Comparison of ENCODE assay signal across 24 cellular contexts in genomic region chr3:102827386-102827785, GRCh38.
DNase-seq lines count a peak whose midpoint lies in the region; ATAC-seq and TF ChIP-seq lines count a peak whose summit lies in the region.
"Had no signal": no experiment of that assay in that cellular context is flagged by ENCODE, and none has a peak within 500 bp of the region (broad histone marks: within the 10 kb centered on the region; RNA-seq: fewer than 3 reads in every experiment).

No MANE protein-coding gene starts in this region.

- H3K4me3 Mint-ChIP-seq in effector memory CD8-positive, alpha-beta T cell: no peak overlapping the region
- H3K4me3 Mint-ChIP-seq in Caco-2 (ENCODE audit: unreplicated experiment): no peak overlapping the region
- H3K4me3 Mint-ChIP-seq: B cell; CD14-positive monocyte; CD8-positive, alpha-beta memory T cell; T-helper 1 cell treated with Interleukin-12 subunit alpha and Interleukin-12 subunit beta and Interleukin-4 antibody, amounts not matched to agents 30 μg/mL and 1 μg/mL, for 36 hours had no signal

- H3K27ac ChIP-seq in Karpas-422 (ENCODE audit: low read length): no peak overlapping the region
- H3K27ac ChIP-seq: Peyer's patch had no signal

- no peak for TF ChIP-seq CTCF in Caco-2 (IDR thresholded peaks at IDR 0.05; ENCODE audit: insufficient read depth in 1 of 2, low read depth in 1 of 2, low read length in 1 of 2, severe bottlenecking in 1 of 2, unreplicated experiment in 1 of 2)

- DNase-seq in NCI-H1105 (lab: John Stamatoyannopoulos, UW): peak; percentile 5
- peak; percentile 10 for DNase-seq in NCI-H69 (lab: John Stamatoyannopoulos, UW)
- no peak for DNase-seq in effector memory CD8-positive, alpha-beta T cell
- DNase-seq in Caco-2: no peak
- DNase-seq in Karpas-422: no peak
- DNase-seq in COLO668 (lab: John Stamatoyannopoulos, UW; ENCODE audit: unreplicated experiment): no peak
- DNase-seq: CD8-positive, alpha-beta memory T cell; DMS153; DND-41; NCI-H1694 treated with DMSO at 0.1 percent for 48 hours; NCI-H2081; NCI-H2171 treated with DMSO at 0.1 percent for 48 hours; NCI-H345; NCI-H510A treated with DMSO at 0.1 percent for 48 hours; OCI-M1; Peyer's patch; SHP77 treated with DMSO at 0.1 percent for 48 hours; SW 1271 had no signal

- H3K79me2 ChIP-seq in Karpas-422 (ENCODE audit: low read length): no peaks in the 10 kb centered on the region

- H4K20me1 ChIP-seq in Karpas-422 (ENCODE audit: insufficient read depth, low read depth, low read length): no peaks in the 10 kb centered on the region

- CTCF ChIA-PET in Caco-2 (lab: Charles Lee): no interaction called here

- no peaks in the 10 kb centered on the region for H3K9me3 ChIP-seq in Caco-2
- no peaks in the 10 kb centered on the region; the same call in 1 of the 2 replicates for H3K9me3 ChIP-seq in Karpas-422 (ENCODE audit: low read length)
- H3K9me3 ChIP-seq: Peyer's patch had no signal

- no peak overlapping the region for H3K9ac ChIP-seq in Karpas-422 (ENCODE audit: low read length)

- H3K4me1 ChIP-seq in Caco-2 (no peaks in the 10 kb centered on the region), Karpas-422 (ENCODE audit: low read length) (no peaks in the 10 kb centered on the region)
- H3K4me1 ChIP-seq: Peyer's patch had no signal

- H3K27ac Mint-ChIP-seq in effector memory CD8-positive, alpha-beta T cell: no peak overlapping the region
- H3K27ac Mint-ChIP-seq in Caco-2 (ENCODE audit: unreplicated experiment): no peak overlapping the region
- H3K27ac Mint-ChIP-seq: B cell; CD14-positive monocyte; CD8-positive, alpha-beta memory T cell; T-helper 1 cell treated with Interleukin-12 subunit alpha and Interleukin-12 subunit beta and Interleukin-4 antibody, amounts not matched to agents 30 μg/mL and 1 μg/mL, for 36 hours had no signal

- no peaks in the 10 kb centered on the region for H3K4me1 Mint-ChIP-seq in effector memory CD8-positive, alpha-beta T cell (ENCODE audit: low read depth in 2 of 2)
- H3K4me1 Mint-ChIP-seq in Caco-2 (ENCODE audit: low read depth, unreplicated experiment): no peaks in the 10 kb centered on the region
- H3K4me1 Mint-ChIP-seq: B cell; CD14-positive monocyte; CD8-positive, alpha-beta memory T cell had no signal

- H3K4me3 ChIP-seq in Caco-2 (ENCODE audit: low read depth, low read length): no peak overlapping the region
- H3K4me3 ChIP-seq in Karpas-422 (ENCODE audit: low read length): no peak overlapping the region
- H3K4me3 ChIP-seq: Peyer's patch had no signal

- BruUV-seq in Caco-2 (replicated peaks; lab: Mats Ljungman, UMichigan): no TSS peak

- ATAC-seq in GM18907 (IDR thresholded peaks at IDR 0.05; ENCODE audit: unreplicated experiment) (peak; percentile 51), GM21619 (IDR thresholded peaks at IDR 0.05; ENCODE audit: unreplicated experiment) (no peak)
- ATAC-seq in effector memory CD8-positive, alpha-beta T cell (replicated peaks): peak; percentile 24
- ATAC-seq: HepG2 had no signal

- H3K27me3 Mint-ChIP-seq in effector memory CD8-positive, alpha-beta T cell: no peaks in the 10 kb centered on the region
- H3K27me3 Mint-ChIP-seq in Caco-2 (ENCODE audit: insufficient read depth, unreplicated experiment): no peaks in the 10 kb centered on the region
- H3K27me3 Mint-ChIP-seq: B cell; CD8-positive, alpha-beta memory T cell had no signal

- H3K36me3 ChIP-seq in Caco-2 (ENCODE audit: control insufficient read depth, insufficient read depth, low read length) (no peaks in the 10 kb centered on the region), Karpas-422 (ENCODE audit: insufficient read depth, low read length) (no peaks in the 10 kb centered on the region)
- H3K36me3 ChIP-seq: Peyer's patch had no signal

- H3K36me3 Mint-ChIP-seq in effector memory CD8-positive, alpha-beta T cell (ENCODE audit: insufficient read depth): no peaks in the 10 kb centered on the region
- no peaks in the 10 kb centered on the region for H3K36me3 Mint-ChIP-seq in Caco-2 (ENCODE audit: insufficient read depth, unreplicated experiment)
- H3K36me3 Mint-ChIP-seq: CD14-positive monocyte; CD8-positive, alpha-beta memory T cell had no signal

- no peaks in the 10 kb centered on the region for H3K9me2 ChIP-seq in Karpas-422 (replicated peaks; ENCODE audit: insufficient read depth, low read length)

- H3K4me2 ChIP-seq in Karpas-422 (ENCODE audit: low read depth, low read length, poor library complexity, severe bottlenecking): no peak overlapping the region

- H2AFZ ChIP-seq in Karpas-422 (ENCODE audit: low read length): no peak overlapping the region

- H3K27me3 ChIP-seq in Caco-2 (replicated peaks; ENCODE audit: control insufficient read depth, insufficient read depth, low read length): no peaks in the 10 kb centered on the region
- no peaks in the 10 kb centered on the region for H3K27me3 ChIP-seq in Karpas-422 (ENCODE audit: low read length)
- H3K27me3 ChIP-seq: Peyer's patch had no signal

- H3K9me3 Mint-ChIP-seq in effector memory CD8-positive, alpha-beta T cell: peaks cover 0 to 4% of the 10 kb centered on the region in 2 donors
- no peaks in the 10 kb centered on the region for H3K9me3 Mint-ChIP-seq in Caco-2 (ENCODE audit: unreplicated experiment)

- POLR2A ChIA-PET in Caco-2 (lab: Charles Lee): no interaction called here

- intact Hi-C loops in Caco-2 (cut with micrococcal nuclease; ENCODE audit: unreplicated experiment): no loop called here

Comparison
In these comparisons a context has a peak if more than half of its experiments do, and no peak if none do; other contexts are left out.
1. DNase-seq: peak in NCI-H1105 (single experiment) and NCI-H69 (single experiment); none in effector memory CD8-positive, alpha-beta T cell (0 of 3), Caco-2 (0 of 2), Karpas-422 (single experiment) and COLO668 (single experiment).